8 cellular contexts compared by ENCODE assay signal in genomic region chr1:222813866-222814535, GRCh38. TPM values are rescaled to one million over a fixed set of nuclear protein-coding genes. Genes with fewer than 3 reads are reported as not detected.
DNase-seq lines count a peak whose midpoint lies in the region; ATAC-seq, FAIRE-seq and TF ChIP-seq lines count a peak whose summit lies in the region.

No MANE protein-coding gene starts in this region.

- H2AK5ac ChIP-seq in trophoblast cell (ENCODE audit: low read length), result no peak overlapping the region

- peaks cover 13% of the 10 kb centered on the region for H3K79me2 ChIP-seq in endothelial cell of umbilical vein (ENCODE audit: control insufficient read depth, insufficient read depth, low read length)
- H3K79me2 ChIP-seq in trophoblast cell (ENCODE audit: control insufficient read depth, insufficient read depth, low read length, poor library complexity), result peaks cover 4% of the 10 kb centered on the region

- H3K27me3 ChIP-seq in Panc1 (ENCODE audit: control insufficient read depth, insufficient read depth, low read length) (no peaks in the 10 kb centered on the region), endothelial cell of umbilical vein (ENCODE audit: control insufficient read depth in 2 of 2, insufficient read depth in 2 of 2, low read length in 2 of 2) (no peaks in the 10 kb centered on the region), trophoblast cell (ENCODE audit: insufficient read depth, low read length) (no peaks in the 10 kb centered on the region)

- no CpG with 5 or more reads among the region's 14 CpGs for WGBS in trophoblast cell (ENCODE audit: extremely low coverage, insufficient coverage, insufficient read length)

- H3K9me1 ChIP-seq in endothelial cell of umbilical vein (replicated peaks; ENCODE audit: control insufficient read depth, extremely low read depth, insufficient read depth, low read length), result no peaks in the 10 kb centered on the region

- no peak overlapping the region for H4K91ac ChIP-seq in trophoblast cell (ENCODE audit: low read depth, low read length)

- CTCF ChIA-PET in Panc1 (lab: Charles Lee) (no interaction called here), endothelial cell of umbilical vein (lab: Charles Lee) (interaction anchor here (1.1 to 1.8 kb wide), 2 partner anchors 267 to 320 kb away, joined by 4 to 6 read pairs; no protein-coding TSS in a partner anchor)

- TF ChIP-seq POLR2A in endothelial cell of umbilical vein (IDR thresholded peaks at IDR 0.05; ENCODE audit: low read depth, low read length) (no peak), erythroblast (IDR thresholded peaks at IDR 0.05; ENCODE audit: low read length) (no peak)

- intact Hi-C loops in Panc1 (cut with micrococcal nuclease; ENCODE audit: unreplicated experiment), result no loop called here
- intact Hi-C loops in endothelial cell of umbilical vein (cut with micrococcal nuclease), result loop anchor here (1.0 to 10.0 kb wide), 3 partner anchors 75 to 891 kb away; no protein-coding TSS in a partner anchor

- H4K8ac ChIP-seq in trophoblast cell (ENCODE audit: low read depth, low read length), result peak overlapping the region; percentile 88

- no peak overlapping the region for H3K23ac ChIP-seq in trophoblast cell (ENCODE audit: low read length)

- ATAC-seq in Panc1 (no peak), GM19351 (IDR thresholded peaks at IDR 0.05; ENCODE audit: unreplicated experiment) (no peak)

- H3K18ac ChIP-seq in trophoblast cell (ENCODE audit: low read length), result no peak overlapping the region

- peak overlapping the region; percentile 95 for H2AFZ ChIP-seq in endothelial cell of umbilical vein (ENCODE audit: low read depth, low read length)
- peak overlapping the region; percentile 97 for H2AFZ ChIP-seq in trophoblast cell (ENCODE audit: insufficient read depth, low read length, poor library complexity)

- POLR2A ChIA-PET in Panc1 (lab: Charles Lee) (no interaction called here), endothelial cell of umbilical vein (lab: Charles Lee) (interaction anchor here (0.7 kb wide), 1 partner anchor 16 kb away, joined by 3 read pairs; no protein-coding TSS in a partner anchor)

- H3K9ac ChIP-seq in ES-I3 (ENCODE audit: low read depth, low read length), result peak overlapping the region; percentile 83; the same call in 1 of the 2 replicates
- no peak overlapping the region for H3K9ac ChIP-seq in endothelial cell of umbilical vein (replicated peaks; ENCODE audit: extremely low read depth, insufficient read depth, low read length)
- H3K9ac ChIP-seq in trophoblast cell (ENCODE audit: low read length), result no peak overlapping the region

- H3K79me1 ChIP-seq in trophoblast cell (ENCODE audit: low read length), result peaks cover 8% of the 10 kb centered on the region

- DNase-seq in Panc1 (ENCODE audit: low read depth, low spot score), result no peak
- no peak for DNase-seq in endothelial cell of umbilical vein (ENCODE audit: low read depth, low spot score)
- DNase-seq in trophoblast cell, result no peak
- no peak for DNase-seq in erythroblast (lab: John Stamatoyannopoulos, UW)
- no peak for DNase-seq in activated CD8-positive, alpha-beta memory T cell treated with anti-CD3 and anti-CD28 coated beads, Interleukin-2, amount 50 U/mL, for 4 hours
- DNase-seq in activated CD8-positive, alpha-beta memory T cell treated with anti-CD3 and anti-CD28 coated beads for 24 hours, result no peak

- peak overlapping the region; percentile 93 for H3K27ac ChIP-seq in Panc1 (ENCODE audit: low read length)
- peak overlapping the region; percentile 39 for H3K27ac ChIP-seq in endothelial cell of umbilical vein (ENCODE audit: insufficient read depth, low read depth, low read length)
- H3K27ac ChIP-seq in trophoblast cell (ENCODE audit: low read depth, low read length), result no peak overlapping the region

- dilution Hi-C loops in endothelial cell of umbilical vein (cut with MboI; ENCODE audit: extremely low pct_ligation_motif_present, low sequenced_read_pairs), result no loop called here

- H2BK12ac ChIP-seq in trophoblast cell (ENCODE audit: low read length), result no peak overlapping the region

- H3K14ac ChIP-seq in trophoblast cell (ENCODE audit: low read length), result peak overlapping the region; percentile 79

- H3K36me3 ChIP-seq in ES-I3 (ENCODE audit: insufficient read depth, low read length), result no peaks in the 10 kb centered on the region
- peaks cover 2% of the 10 kb centered on the region; the same call in 1 of the 2 replicates for H3K36me3 ChIP-seq in Panc1 (ENCODE audit: control insufficient read depth, insufficient read depth, low read length)
- H3K36me3 ChIP-seq in endothelial cell of umbilical vein (ENCODE audit: control insufficient read depth in 2 of 2, extremely low read depth in 1 of 2, insufficient read depth in 2 of 2, low read length in 2 of 2), result no peaks in the 10 kb centered on the region
- H3K36me3 ChIP-seq in trophoblast cell (ENCODE audit: control insufficient read depth in 1 of 2, insufficient read depth in 2 of 2, low read length in 2 of 2), result no peaks in the 10 kb centered on the region

- no peaks in the 10 kb centered on the region for H4K20me1 ChIP-seq in endothelial cell of umbilical vein (replicated peaks; ENCODE audit: control insufficient read depth, extremely low read depth, insufficient read depth, low read length)

- H2BK5ac ChIP-seq in trophoblast cell (ENCODE audit: low read depth, low read length, poor library complexity), result no peak overlapping the region

- H3K4ac ChIP-seq in trophoblast cell (ENCODE audit: low read depth, low read length), result no peak overlapping the region

- TF ChIP-seq CTCF in Panc1 (IDR thresholded peaks at IDR 0.05) (no peak), endothelial cell of umbilical vein (IDR thresholded peaks at IDR 0.05; ENCODE audit: extremely low read depth in 1 of 2, insufficient read depth in 1 of 2, low read depth in 1 of 2, low read length in 2 of 2) (no peak)

- H2BK120ac ChIP-seq in trophoblast cell (ENCODE audit: insufficient read depth, low read length, poor library complexity), result no peak overlapping the region

- no peaks in the 10 kb centered on the region for H3K9me3 ChIP-seq in ES-I3 (ENCODE audit: control insufficient read depth, insufficient read depth, low read length)
- no peaks in the 10 kb centered on the region for H3K9me3 ChIP-seq in Panc1 (ENCODE audit: control insufficient read depth, insufficient read depth, low read depth, low read length)
- H3K9me3 ChIP-seq in endothelial cell of umbilical vein (replicated peaks; ENCODE audit: control insufficient read depth, insufficient read depth, low read length), result no peaks in the 10 kb centered on the region
- no peaks in the 10 kb centered on the region for H3K9me3 ChIP-seq in trophoblast cell (ENCODE audit: insufficient read depth, low read depth, low read length)

- no TSS peak for BruUV-seq in Panc1 (replicated peaks; lab: Mats Ljungman, UMichigan)
- BruUV-seq in endothelial cell of umbilical vein (replicated peaks; lab: Mats Ljungman, UMichigan), result no TSS peak

- H3K4me3 ChIP-seq in Panc1 (ENCODE audit: low read depth in 2 of 2, low read length in 2 of 2) (peak overlapping the region; percentile 98), endothelial cell of umbilical vein (replicated peaks in 1 of 3; ENCODE audit: insufficient read depth in 1 of 3, low read depth in 1 of 3, low read length in 3 of 3) (peak overlapping the region in 1 of 3 experiments; percentile 70), trophoblast cell (ENCODE audit: low read depth, low read length) (no peak overlapping the region)

- peak overlapping the region; percentile 53 for H3K4me2 ChIP-seq in endothelial cell of umbilical vein (ENCODE audit: insufficient read depth, low read length)
- H3K4me2 ChIP-seq in trophoblast cell (ENCODE audit: low read length), result peak overlapping the region; percentile 67

- H3K4me1 ChIP-seq in ES-I3 (ENCODE audit: insufficient read depth, low read length) (peaks cover 12% of the 10 kb centered on the region; the same call in 1 of the 2 replicates), Panc1 (ENCODE audit: control insufficient read depth, insufficient read depth, low read length) (peaks cover 28% of the 10 kb centered on the region), endothelial cell of umbilical vein (ENCODE audit: control insufficient read depth, extremely low read depth, insufficient read depth, low read length) (peaks cover 25% of the 10 kb centered on the region), trophoblast cell (ENCODE audit: control insufficient read depth in 1 of 2, insufficient read depth in 2 of 2, low read length in 2 of 2) (peaks cover 3 to 6% of the 10 kb centered on the region in 2 experiments)

- H4K12ac ChIP-seq in trophoblast cell (ENCODE audit: low read depth, low read length), result peak overlapping the region; percentile 87

- FAIRE-seq in endothelial cell of umbilical vein (lab: Jason Lieb, UNC), result peak; percentile 42

- in situ Hi-C loops in Panc1 (cut with HindIII; ENCODE audit: low pct_unique_long_range_greater_than_20kb, low sequenced_read_pairs), result no loop called here

TF ChIP-seq in endothelial cell of umbilical vein, 7 proteins besides CTCF, POLR2A, EP300 and RAD21:
- TF ChIP-seq EZH2 (IDR thresholded peaks at IDR 0.05; ENCODE audit: borderline replicate concordance, low read depth, low read length, severe bottlenecking) (no peak), MAX (IDR thresholded peaks at IDR 0.05; ENCODE audit: insufficient read depth, insufficient read length) (no peak), JUN (IDR thresholded peaks at IDR 0.05; ENCODE audit: borderline replicate concordance, insufficient read depth, insufficient read length, low read depth) (no peak), FOS (IDR thresholded peaks at IDR 0.05; ENCODE audit: borderline replicate concordance, insufficient read depth, low read length) (no peak)

RNA-seq across cellular contexts. Expression of gene DISP1, which starts 0.8 kb away (rescaled TPM):
- total RNA-seq in Panc1 (2021; ENCODE audit: unreplicated experiment) (4.2 TPM), endothelial cell of umbilical vein (2.4 and 3.9 TPM in 2 replicates)
- 3.1 TPM for polyA plus RNA-seq in Panc1 (2012; ENCODE audit: insufficient read length)
- 3.9 and 4.6 TPM in 2 replicates for polyA plus RNA-seq in endothelial cell of umbilical vein
- 2.2 and 2.4 TPM in 2 replicates for polyA plus RNA-seq in endothelial cell of umbilical vein (2011; cell fraction: cytosol; rRNA removed)
- polyA plus RNA-seq in endothelial cell of umbilical vein (2011; cell fraction: nucleus; rRNA removed), result 5.8 and 7.1 TPM in 2 replicates
- polyA plus RNA-seq in endothelial cell of umbilical vein (2012), result 1.5 and 1.7 TPM in 2 replicates
- polyA minus RNA-seq in endothelial cell of umbilical vein, result 20.4 and 32.2 TPM in 2 replicates
- polyA minus RNA-seq in endothelial cell of umbilical vein (2011; cell fraction: cytosol; rRNA and poly(A)+ RNA removed), result 4.4 TPM
- 9.5 and 14.8 TPM in 2 replicates for polyA minus RNA-seq in endothelial cell of umbilical vein (2011; cell fraction: nucleus; rRNA and poly(A)+ RNA removed)
- 3.8 and 4.1 TPM in 2 replicates for polyA plus RNA-seq in trophoblast cell (2013)
